Comparison of ENCODE assay signal across 8 cellular contexts in genomic region chr11:68312780-68313573, GRCh38. TPM values are rescaled to one million over a fixed set of nuclear protein-coding genes. Genes with fewer than 3 reads are reported as not detected.
A peak's percentile ranks its signal among the peaks of the same experiment; 100 is the strongest.
DNase-seq lines count a peak whose midpoint lies in the region; ATAC-seq and TF ChIP-seq lines count a peak whose summit lies in the region.

No MANE protein-coding gene starts in this region.

- DNase-seq in BJ (ENCODE audit: low read depth) (no peak), HCT116 (ENCODE audit: low read depth, low spot score) (no peak), left ventricle myocardium inferior (no peak), NCI-H345 treated with DMSO at 0.1 percent for 48 hours (lab: John Stamatoyannopoulos, UW; ENCODE audit: unreplicated experiment) (no peak), SK-N-DZ (ENCODE audit: low spot score) (no peak)
- DNase-seq in activated T-helper 2 cell treated with anti-CD3 and anti-CD28 coated beads, Interferon-gamma antibody, Interleukin-2, Interleukin-4, amounts not matched to agents 10 μg/mL and 5 μg/mL and 100 μg/mL, durations not matched to agents 14 hours and 24 hours and 36 hours (ENCODE audit: low spot score), result no peak

- no peaks in the 10 kb centered on the region for H3K9me2 ChIP-seq in HCT116 (ENCODE audit: insufficient read depth)

- H3K4me1 Mint-ChIP-seq in activated T-helper 2 cell treated with anti-CD3 and anti-CD28 coated beads, Interferon-gamma antibody, Interleukin-2, Interleukin-4, amounts not matched to agents 10 μg/mL and 5 μg/mL and 100 μg/mL, durations not matched to agents 14 hours and 24 hours and 36 hours (ENCODE audit: low read depth), result peaks cover 25% of the 10 kb centered on the region

- ATAC-seq in HCT116, result peak; percentile 8
- ATAC-seq in HG02981 (IDR thresholded peaks at IDR 0.05; ENCODE audit: unreplicated experiment), result no peak

- H3K36me3 Mint-ChIP-seq in activated T-helper 2 cell treated with anti-CD3 and anti-CD28 coated beads, Interferon-gamma antibody, Interleukin-2, Interleukin-4, amounts not matched to agents 10 μg/mL and 5 μg/mL and 100 μg/mL, durations not matched to agents 14 hours and 24 hours and 36 hours (ENCODE audit: low read depth), result no peaks in the 10 kb centered on the region

- H3K4me3 Mint-ChIP-seq in activated T-helper 2 cell treated with anti-CD3 and anti-CD28 coated beads, Interferon-gamma antibody, Interleukin-2, Interleukin-4, amounts not matched to agents 10 μg/mL and 5 μg/mL and 100 μg/mL, durations not matched to agents 14 hours and 24 hours and 36 hours (ENCODE audit: low read depth), result peak overlapping the region; percentile 84

- peaks cover 51% of the 10 kb centered on the region for H3K79me2 ChIP-seq in HCT116 (ENCODE audit: insufficient read depth, low read length)

- CTCF ChIA-PET in BJ (lab: Yijun Ruan, JAX) (interaction anchor here (1.5 to 1.9 kb wide), 2 partner anchors 56 to 71 kb away, joined by 8 to 9 read pairs; no protein-coding TSS in a partner anchor), HCT116 (lab: Charles Lee) (no interaction called here)

- BruUV-seq in HCT116 (replicated peaks; lab: Mats Ljungman, UMichigan), result no TSS peak

- no peak for TF ChIP-seq RAD21 in HCT116 (IDR thresholded peaks at IDR 0.05; ENCODE audit: low read depth)

- intact Hi-C loops in HCT116 (cut with micrococcal nuclease), result loop anchor here (10.0 kb wide), 1 partner anchor 72 kb away; no protein-coding TSS in a partner anchor
- intact Hi-C loops in activated T-helper 2 cell treated with anti-CD3 and anti-CD28 coated beads, Interferon-gamma antibody, Interleukin-2, Interleukin-4, amounts not matched to agents 10 μg/mL and 5 μg/mL and 100 μg/mL, durations not matched to agents 14 hours and 24 hours and 36 hours (cut with micrococcal nuclease), result loop anchor here (5.0 kb wide), 1 partner anchor 69 kb away; no protein-coding TSS in a partner anchor
- intact Hi-C loops in left ventricle myocardium inferior (cut with micrococcal nuclease), result loop anchor here (5.0 kb wide), 1 partner anchor 69 kb away; no protein-coding TSS in a partner anchor

- RAD21 ChIA-PET in HCT116 (lab: Charles Lee; ENCODE audit: low non-redundant PET in 1 of 2, low total read pairs in 2 of 2, uncharacterized antibody in 2 of 2, unreplicated experiment in 2 of 2), result no interaction called here

- H3K4me2 ChIP-seq in HCT116 (ENCODE audit: low read length) (peak overlapping the region; percentile 86), skeletal muscle satellite cell (ENCODE audit: low read length) (peak overlapping the region; percentile 97)

- TF ChIP-seq POLR2A in HCT116 (IDR thresholded peaks at IDR 0.05; ENCODE audit: borderline replicate concordance, extremely low read depth, insufficient read depth, insufficient read length), result no peak

- TF ChIP-seq CTCF in BJ (IDR thresholded peaks at IDR 0.05; ENCODE audit: insufficient read depth, low read depth, low read length) (no peak), HCT116 (IDR thresholded peaks at IDR 0.05 in 2 of 3, conservative IDR thresholded peaks at IDR 0.05 in 1 of 3; ENCODE audit: borderline replicate concordance in 1 of 3, insufficient read depth in 1 of 3, low read depth in 2 of 3, low read length in 2 of 3) (no peak), left ventricle myocardium inferior (IDR thresholded peaks at IDR 0.05; ENCODE audit: borderline replicate concordance) (no peak)

- no peaks in the 10 kb centered on the region for H3K27me3 ChIP-seq in BJ (ENCODE audit: control insufficient read depth, insufficient read depth, low read length)
- no peaks in the 10 kb centered on the region for H3K27me3 ChIP-seq in HCT116 (ENCODE audit: insufficient read depth, low read length)
- H3K27me3 ChIP-seq in left ventricle myocardium inferior (ENCODE audit: low read depth), result no peaks in the 10 kb centered on the region
- H3K27me3 ChIP-seq in skeletal muscle satellite cell (ENCODE audit: control insufficient read depth, insufficient read depth, low read length), result no peaks in the 10 kb centered on the region

- H3K9me3 Mint-ChIP-seq in activated T-helper 2 cell treated with anti-CD3 and anti-CD28 coated beads, Interferon-gamma antibody, Interleukin-2, Interleukin-4, amounts not matched to agents 10 μg/mL and 5 μg/mL and 100 μg/mL, durations not matched to agents 14 hours and 24 hours and 36 hours, result no peaks in the 10 kb centered on the region

- H3K9me3 ChIP-seq in HCT116 (ENCODE audit: control insufficient read depth in 1 of 2, insufficient read depth in 1 of 2, low read depth in 1 of 2, low read length in 2 of 2) (no peaks in the 10 kb centered on the region), left ventricle myocardium inferior (replicated peaks) (no peaks in the 10 kb centered on the region), skeletal muscle satellite cell (replicated peaks; ENCODE audit: low read length) (no peaks in the 10 kb centered on the region)

- H3K9ac ChIP-seq in HCT116 (ENCODE audit: low read length) (peak overlapping the region; percentile 92), skeletal muscle satellite cell (ENCODE audit: low read depth, low read length) (peak overlapping the region; percentile 74)

- POLR2A ChIA-PET in BJ (lab: Charles Lee), result no interaction called here
- POLR2A ChIA-PET in HCT116 (lab: Charles Lee), result no interaction called here

- H3K4me3 ChIP-seq in BJ (ENCODE audit: low read depth, low read length), result peak overlapping the region; percentile 67
- H3K4me3 ChIP-seq in HCT116 (replicated peaks in 1 of 2; ENCODE audit: low read depth in 1 of 2, low read length in 2 of 2), result peak overlapping the region; percentile 69 to 95
- H3K4me3 ChIP-seq in left ventricle myocardium inferior, result peak overlapping the region; percentile 84
- peak overlapping the region; percentile 80 for H3K4me3 ChIP-seq in skeletal muscle satellite cell (ENCODE audit: low read length)

- no peak overlapping the region for H2AFZ ChIP-seq in HCT116 (ENCODE audit: low read depth, low read length, poor library complexity, severe bottlenecking)

- H3K4me1 ChIP-seq in HCT116 (ENCODE audit: control insufficient read depth in 1 of 2, insufficient read depth in 2 of 2, low read length in 2 of 2), result peaks cover 39 to 66% of the 10 kb centered on the region in 2 experiments
- peaks cover 59% of the 10 kb centered on the region for H3K4me1 ChIP-seq in left ventricle myocardium inferior
- peaks cover 36% of the 10 kb centered on the region for H3K4me1 ChIP-seq in skeletal muscle satellite cell (ENCODE audit: control insufficient read depth, insufficient read depth, low read length)

- peaks cover 26% of the 10 kb centered on the region for H3K27me3 Mint-ChIP-seq in activated T-helper 2 cell treated with anti-CD3 and anti-CD28 coated beads, Interferon-gamma antibody, Interleukin-2, Interleukin-4, amounts not matched to agents 10 μg/mL and 5 μg/mL and 100 μg/mL, durations not matched to agents 14 hours and 24 hours and 36 hours (ENCODE audit: low read depth)

- H3K36me3 ChIP-seq in BJ (ENCODE audit: control insufficient read depth, insufficient read depth, low read length) (no peaks in the 10 kb centered on the region), HCT116 (ENCODE audit: control insufficient read depth in 1 of 2, insufficient read depth in 2 of 2, low read length in 2 of 2) (no peaks in the 10 kb centered on the region), left ventricle myocardium inferior (no peaks in the 10 kb centered on the region), skeletal muscle satellite cell (ENCODE audit: insufficient read depth, low read length) (no peaks in the 10 kb centered on the region)

- no peak overlapping the region for H3K27ac Mint-ChIP-seq in activated T-helper 2 cell treated with anti-CD3 and anti-CD28 coated beads, Interferon-gamma antibody, Interleukin-2, Interleukin-4, amounts not matched to agents 10 μg/mL and 5 μg/mL and 100 μg/mL, durations not matched to agents 14 hours and 24 hours and 36 hours

- no peaks in the 10 kb centered on the region for H4K20me1 ChIP-seq in HCT116 (ENCODE audit: insufficient read depth)

- peak overlapping the region; percentile 93 for H3K27ac ChIP-seq in HCT116 (ENCODE audit: low read depth, low read length)
- peak overlapping the region; percentile 94 for H3K27ac ChIP-seq in left ventricle myocardium inferior (replicated peaks)

TF ChIP-seq in HCT116, 20 proteins besides CTCF, POLR2A, EP300 and RAD21:
- TF ChIP-seq TCF7L2 (IDR thresholded peaks at IDR 0.05; ENCODE audit: borderline replicate concordance, extremely low read depth, insufficient read depth, insufficient read length) (no peak), ZFX (IDR thresholded peaks at IDR 0.05) (peak; percentile 89)

RNA-seq across cellular contexts. Expression of gene LRP5, which starts 0.6 kb away (rescaled TPM):
- 7.0 and 11.5 TPM in 2 replicates for polyA plus RNA-seq in BJ (2011; rRNA removed)
- polyA minus RNA-seq in BJ (2011; rRNA and poly(A)+ RNA removed), result 13.7 and 18.2 TPM in 2 replicates
- total RNA-seq in HCT116 (2021; ENCODE audit: unreplicated experiment), result 55.2 TPM
- 58.9 and 66.2 TPM in 2 replicates for polyA plus RNA-seq in HCT116 (2012)
- 9.4 and 11.1 TPM in 2 replicates for total RNA-seq in activated T-helper 2 cell treated with anti-CD3 and anti-CD28 coated beads, Interferon-gamma antibody, Interleukin-2, Interleukin-4, amounts not matched to agents 10 μg/mL and 5 μg/mL and 100 μg/mL, durations not matched to agents 14 hours and 24 hours and 36 hours
- total RNA-seq in left ventricle myocardium inferior, result 54.7 TPM
- total RNA-seq in skeletal muscle satellite cell (2012; rRNA removed), result 11.8 and 12.9 TPM in 2 replicates
- polyA plus RNA-seq in SK-N-DZ (2014; cell fraction: cytosol; rRNA removed), result 19.9 and 24.3 TPM in 2 replicates
- polyA plus RNA-seq in SK-N-DZ (2014; cell fraction: nucleus; rRNA removed), result 16.7 and 27.5 TPM in 2 replicates

RNA-seq across cellular contexts. Expression of gene C11orf24, which starts 41.2 kb away (rescaled TPM):
- 64.3 and 97.3 TPM in 2 replicates for polyA plus RNA-seq in BJ (2011; rRNA removed)
- 78.2 and 94.5 TPM in 2 replicates for polyA minus RNA-seq in BJ (2011; rRNA and poly(A)+ RNA removed)
- total RNA-seq in HCT116 (2021; ENCODE audit: unreplicated experiment) (37.8 TPM), left ventricle myocardium inferior (28.6 TPM)
- polyA plus RNA-seq in HCT116 (2012), result 38.9 and 39.9 TPM in 2 replicates
- total RNA-seq in activated T-helper 2 cell treated with anti-CD3 and anti-CD28 coated beads, Interferon-gamma antibody, Interleukin-2, Interleukin-4, amounts not matched to agents 10 μg/mL and 5 μg/mL and 100 μg/mL, durations not matched to agents 14 hours and 24 hours and 36 hours, result 32.7 and 34.2 TPM in 2 replicates
- 36.0 and 71.0 TPM in 2 replicates for total RNA-seq in skeletal muscle satellite cell (2012; rRNA removed)
- 36.0 and 75.0 TPM in 2 replicates for polyA plus RNA-seq in SK-N-DZ (2014; cell fraction: cytosol; rRNA removed)
- 26.4 and 29.5 TPM in 2 replicates for polyA plus RNA-seq in SK-N-DZ (2014; cell fraction: nucleus; rRNA removed)
